Comparison of ENCODE assay signal across 10 cellular contexts in genomic region chr20:19193349-19193748, GRCh38. TPM values are rescaled to one million over a fixed set of nuclear protein-coding genes. Genes with fewer than 3 reads are reported as not detected.
"Had no signal": no experiment of that assay in that cellular context is flagged by ENCODE, and none has a peak within 500 bp of the region (broad histone marks: within the 10 kb centered on the region; RNA-seq: fewer than 3 reads in every experiment).

No MANE protein-coding gene starts in this region.

- H3K9ac ChIP-seq: KMS-11 had no signal

- FAIRE-seq: H1, H54, K562 had no signal

- DNase-seq: H9, HCEC 1CT, IMR-90 had no signal

- ATAC-seq: GM23338, K562 had no signal

- H3K4me2 ChIP-seq: GM23338, KMS-11 had no signal

- H3K27ac ChIP-seq: HL-60, KMS-11 had no signal

- H2AFZ ChIP-seq: GM23338 had no signal

- H3K4me3 ChIP-seq: GM23338, K562 had no signal

RNA-seq across cellular contexts. Expression of gene SLC24A3, which starts 19.1 kb away (rescaled TPM):
- total RNA-seq: HT1080, IMR-90, K562 had no signal
- polyA plus RNA-seq: IMR-90, K562 had no signal
